1 cellular context compared by ENCODE assay signal in the genomic region with DNA sequence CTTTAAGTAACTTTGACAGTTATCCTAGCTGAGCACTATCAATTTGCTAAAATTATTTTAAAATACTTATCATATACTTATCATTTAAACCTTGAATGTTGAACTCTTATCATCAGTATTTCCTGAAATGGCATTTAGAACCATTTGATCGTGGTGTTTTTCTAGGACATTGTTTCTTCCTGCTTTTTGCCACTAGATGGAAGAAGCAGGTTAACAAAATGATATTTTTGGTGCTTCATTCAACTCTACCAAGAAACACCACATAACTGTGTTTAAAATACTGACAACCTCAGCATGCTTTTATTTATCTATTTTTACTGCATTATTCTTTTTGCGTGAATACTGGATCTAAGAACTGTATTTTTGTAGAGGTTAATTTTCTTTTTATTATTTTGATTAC.
TF ChIP-seq lines count a peak whose summit lies in the region.

No MANE protein-coding gene starts in this region.

TF ChIP-seq in A549, 52 proteins besides CTCF, POLR2A, EP300 and RAD21 (continued from another document):
- TF ChIP-seq, protein P1, sequence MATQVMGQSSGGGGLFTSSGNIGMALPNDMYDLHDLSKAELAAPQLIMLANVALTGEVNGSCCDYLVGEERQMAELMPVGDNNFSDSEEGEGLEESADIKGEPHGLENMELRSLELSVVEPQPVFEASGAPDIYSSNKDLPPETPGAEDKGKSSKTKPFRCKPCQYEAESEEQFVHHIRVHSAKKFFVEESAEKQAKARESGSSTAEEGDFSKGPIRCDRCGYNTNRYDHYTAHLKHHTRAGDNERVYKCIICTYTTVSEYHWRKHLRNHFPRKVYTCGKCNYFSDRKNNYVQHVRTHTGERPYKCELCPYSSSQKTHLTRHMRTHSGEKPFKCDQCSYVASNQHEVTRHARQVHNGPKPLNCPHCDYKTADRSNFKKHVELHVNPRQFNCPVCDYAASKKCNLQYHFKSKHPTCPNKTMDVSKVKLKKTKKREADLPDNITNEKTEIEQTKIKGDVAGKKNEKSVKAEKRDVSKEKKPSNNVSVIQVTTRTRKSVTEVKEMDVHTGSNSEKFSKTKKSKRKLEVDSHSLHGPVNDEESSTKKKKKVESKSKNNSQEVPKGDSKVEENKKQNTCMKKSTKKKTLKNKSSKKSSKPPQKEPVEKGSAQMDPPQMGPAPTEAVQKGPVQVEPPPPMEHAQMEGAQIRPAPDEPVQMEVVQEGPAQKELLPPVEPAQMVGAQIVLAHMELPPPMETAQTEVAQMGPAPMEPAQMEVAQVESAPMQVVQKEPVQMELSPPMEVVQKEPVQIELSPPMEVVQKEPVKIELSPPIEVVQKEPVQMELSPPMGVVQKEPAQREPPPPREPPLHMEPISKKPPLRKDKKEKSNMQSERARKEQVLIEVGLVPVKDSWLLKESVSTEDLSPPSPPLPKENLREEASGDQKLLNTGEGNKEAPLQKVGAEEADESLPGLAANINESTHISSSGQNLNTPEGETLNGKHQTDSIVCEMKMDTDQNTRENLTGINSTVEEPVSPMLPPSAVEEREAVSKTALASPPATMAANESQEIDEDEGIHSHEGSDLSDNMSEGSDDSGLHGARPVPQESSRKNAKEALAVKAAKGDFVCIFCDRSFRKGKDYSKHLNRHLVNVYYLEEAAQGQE (IDR thresholded peaks at IDR 0.05) = no peak
- TF ChIP-seq POLR2AphosphoS2 (conservative IDR thresholded peaks at IDR 0.05; ENCODE audit: low read length) (no peak), RARB (CRISPR knock-in tag; IDR thresholded peaks at IDR 0.05) (no peak), JUNB (IDR thresholded peaks at IDR 0.05) (no peak), CEBPB (IDR thresholded peaks at IDR 0.05) (no peak), HEYL (CRISPR knock-in tag; IDR thresholded peaks at IDR 0.05) (no peak), BHLHE40 (IDR thresholded peaks at IDR 0.05; ENCODE audit: low read depth, low read length) (no peak), TFCP2L1 (CRISPR knock-in tag; IDR thresholded peaks at IDR 0.05) (no peak), CHD4 (IDR thresholded peaks at IDR 0.05; ENCODE audit: borderline replicate concordance) (no peak)
- TF ChIP-seq, protein P2, sequence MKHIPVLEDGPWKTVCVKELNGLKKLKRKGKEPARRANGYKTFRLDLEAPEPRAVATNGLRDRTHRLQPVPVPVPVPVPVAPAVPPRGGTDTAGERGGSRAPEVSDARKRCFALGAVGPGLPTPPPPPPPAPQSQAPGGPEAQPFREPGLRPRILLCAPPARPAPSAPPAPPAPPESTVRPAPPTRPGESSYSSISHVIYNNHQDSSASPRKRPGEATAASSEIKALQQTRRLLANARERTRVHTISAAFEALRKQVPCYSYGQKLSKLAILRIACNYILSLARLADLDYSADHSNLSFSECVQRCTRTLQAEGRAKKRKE (CRISPR knock-in tag; IDR thresholded peaks at IDR 0.05; ENCODE audit: low read depth) = no peak
